8 cellular contexts compared by ENCODE assay signal in genomic region chr11:62842171-62842717, GRCh38. TPM values are rescaled to one million over a fixed set of nuclear protein-coding genes. Genes with fewer than 3 reads are reported as not detected.
DNase-seq lines count a peak whose midpoint lies in the region; ATAC-seq and TF ChIP-seq lines count a peak whose summit lies in the region.

No MANE protein-coding gene starts in this region.

- H3K9me3 Mint-ChIP-seq in activated CD4-positive, alpha-beta T cell treated with anti-CD3 and anti-CD28 coated beads, Interleukin-2, amount 10 ng/mL, durations not matched to agents 7 days and 5 days: no peaks in the 10 kb centered on the region

- H3K27ac Mint-ChIP-seq in activated CD4-positive, alpha-beta T cell treated with anti-CD3 and anti-CD28 coated beads, Interleukin-2, amount 10 ng/mL, durations not matched to agents 7 days and 5 days: no peak overlapping the region

- H3K36me3 Mint-ChIP-seq in activated CD4-positive, alpha-beta T cell treated with anti-CD3 and anti-CD28 coated beads, Interleukin-2, amount 10 ng/mL, durations not matched to agents 7 days and 5 days (ENCODE audit: low read depth): peaks cover 9% of the 10 kb centered on the region

- peak; percentile 62 to 64 for DNase-seq in SHP77 (lab: John Stamatoyannopoulos, UW)
- DNase-seq in SHP77 treated with DMSO at 0.1 percent for 48 hours (lab: John Stamatoyannopoulos, UW): no peak
- peak; percentile 49 for DNase-seq in activated CD4-positive, alpha-beta T cell treated with anti-CD3 and anti-CD28 coated beads, Interleukin-2, amount 10 ng/mL, durations not matched to agents 7 days and 5 days
- no peak for DNase-seq in foreskin keratinocyte
- DNase-seq in posterior vena cava (ENCODE audit: low spot score): peak; percentile 79
- no peak for DNase-seq in kidney glomerular epithelial cell (lab: John Stamatoyannopoulos, UW)
- no peak for DNase-seq in amniotic stem cell (lab: John Stamatoyannopoulos, UW)
- DNase-seq in NCI-H526 (lab: John Stamatoyannopoulos, UW): no peak

- POLR2A ChIA-PET in activated CD4-positive, alpha-beta T cell treated with anti-CD3 and anti-CD28 coated beads, Interleukin-2, amount 10 ng/mL, durations not matched to agents 7 days and 5 days (lab: Charles Lee): interaction anchor here (1.1 to 3.0 kb wide), 6 partner anchors 8 to 115 kb away, joined by 5 to 58 read pairs (median 18); partner anchors contain the start of genes HNRNPUL2, NXF1, POLR2G and TMEM179B

- no peak overlapping the region for H3K4me3 Mint-ChIP-seq in activated CD4-positive, alpha-beta T cell treated with anti-CD3 and anti-CD28 coated beads, Interleukin-2, amount 10 ng/mL, durations not matched to agents 7 days and 5 days

- CTCF ChIA-PET in activated CD4-positive, alpha-beta T cell treated with anti-CD3 and anti-CD28 coated beads, Interleukin-2, amount 10 ng/mL, durations not matched to agents 7 days and 5 days (lab: Charles Lee): interaction anchor here (0.5 to 1.1 kb wide), 3 partner anchors 11 to 70 kb away, joined by 3 to 4 read pairs (median 3); partner anchors contain the start of gene STX5

- ATAC-seq in foreskin keratinocyte: no peak

- H3K27me3 ChIP-seq in foreskin keratinocyte: no peaks in the 10 kb centered on the region

- intact Hi-C loops in posterior vena cava (cut with DNase I): no loop called here

- H3K27ac ChIP-seq in foreskin keratinocyte: peak overlapping the region; percentile 98

- no peak for TF ChIP-seq CTCF in foreskin keratinocyte (conservative IDR thresholded peaks at IDR 0.05)

- H3K4me1 ChIP-seq in foreskin keratinocyte: no peaks in the 10 kb centered on the region

- H3K27me3 Mint-ChIP-seq in activated CD4-positive, alpha-beta T cell treated with anti-CD3 and anti-CD28 coated beads, Interleukin-2, amount 10 ng/mL, durations not matched to agents 7 days and 5 days: no peaks in the 10 kb centered on the region

- peaks cover 16% of the 10 kb centered on the region for H3K4me1 Mint-ChIP-seq in activated CD4-positive, alpha-beta T cell treated with anti-CD3 and anti-CD28 coated beads, Interleukin-2, amount 10 ng/mL, durations not matched to agents 7 days and 5 days

RNA-seq across cellular contexts. Expression of gene WDR74, which starts 2.9 kb away (rescaled TPM):
- total RNA-seq in activated CD4-positive, alpha-beta T cell treated with anti-CD3 and anti-CD28 coated beads, Interleukin-2, amount 10 ng/mL, durations not matched to agents 7 days and 5 days: 10 to 100 TPM; 53.8 to 60.4 TPM
- total RNA-seq in foreskin keratinocyte (83.7 and 89.3 TPM in 2 replicates), posterior vena cava (10 to 100 TPM; 38.5 to 45.6 TPM)
- 88.7 and 94.8 TPM in 2 replicates for polyA plus RNA-seq in foreskin keratinocyte

RNA-seq across cellular contexts. Expression of gene TEX54, which starts 9.6 kb away (rescaled TPM):
- total RNA-seq in activated CD4-positive, alpha-beta T cell treated with anti-CD3 and anti-CD28 coated beads, Interleukin-2, amount 10 ng/mL, durations not matched to agents 7 days and 5 days: under 1 TPM in 1 of 2 experiments, not detected in 1; 0.48 TPM
- total RNA-seq in foreskin keratinocyte: not detected in 2 replicates
- not detected in 2 replicates for polyA plus RNA-seq in foreskin keratinocyte
- not detected for total RNA-seq in posterior vena cava

RNA-seq across cellular contexts. Expression of gene STX5, which starts 10.4 kb away (rescaled TPM):
- total RNA-seq in activated CD4-positive, alpha-beta T cell treated with anti-CD3 and anti-CD28 coated beads, Interleukin-2, amount 10 ng/mL, durations not matched to agents 7 days and 5 days: 10 to 100 TPM; 34.1 to 41.0 TPM
- total RNA-seq in foreskin keratinocyte (30.4 and 34.1 TPM in 2 replicates), posterior vena cava (10 to 100 TPM; 32.8 to 34.0 TPM)
- 41.2 and 45.5 TPM in 2 replicates for polyA plus RNA-seq in foreskin keratinocyte

RNA-seq across cellular contexts. Expression of gene NXF1, which starts 37.0 kb away (rescaled TPM):
- total RNA-seq in activated CD4-positive, alpha-beta T cell treated with anti-CD3 and anti-CD28 coated beads, Interleukin-2, amount 10 ng/mL, durations not matched to agents 7 days and 5 days: 100 to 1,000 TPM; 110 to 121 TPM
- 38.3 and 42.5 TPM in 2 replicates for total RNA-seq in foreskin keratinocyte
- polyA plus RNA-seq in foreskin keratinocyte: 54.7 and 55.7 TPM in 2 replicates
- total RNA-seq in posterior vena cava: 10 to 100 TPM; 53.0 to 58.1 TPM

RNA-seq across cellular contexts. Expression of gene SLC3A2, which starts 38.5 kb away (rescaled TPM):
- 100 to 1,000 TPM; 153 to 157 TPM for total RNA-seq in activated CD4-positive, alpha-beta T cell treated with anti-CD3 and anti-CD28 coated beads, Interleukin-2, amount 10 ng/mL, durations not matched to agents 7 days and 5 days
- total RNA-seq in foreskin keratinocyte (424 and 537 TPM in 2 replicates), posterior vena cava (100 to 1,000 TPM in 1 of 2 donors, 10 to 100 TPM in 1; 89.4 to 114 TPM)
- polyA plus RNA-seq in foreskin keratinocyte: 511 and 680 TPM in 2 replicates

Comparison
In these comparisons a context has a peak if more than half of its experiments do, and no peak if none do; other contexts are left out.
1. DNase-seq: peak in SHP77 (2 of 2), activated CD4-positive, alpha-beta T cell treated with anti-CD3 and anti-CD28 coated beads, Interleukin-2, amount 10 ng/mL, durations not matched to agents 7 days and 5 days (single experiment) and posterior vena cava (single experiment); none in SHP77 treated with DMSO at 0.1 percent for 48 hours (single experiment), foreskin keratinocyte (0 of 2), kidney glomerular epithelial cell (single experiment), amniotic stem cell (single experiment) and NCI-H526 (0 of 2).